ENCODE assay signal across 22 cellular contexts in genomic region chr10:111532139-111532538, GRCh38.
DNase-seq lines count a peak whose midpoint lies in the region; ATAC-seq, FAIRE-seq and TF ChIP-seq lines count a peak whose summit lies in the region.
"Had no signal": no experiment of that assay in that cellular context is flagged by ENCODE, and none has a peak within 500 bp of the region (broad histone marks: within the 10 kb centered on the region; RNA-seq: fewer than 3 reads in every experiment).

No MANE protein-coding gene starts in this region.

- H3K27ac ChIP-seq in right cardiac atrium (ENCODE audit: low read length) (no peak overlapping the region), GM23338 (ENCODE audit: low read depth) (no peak overlapping the region), K562 (ENCODE audit: extremely low read depth, low read depth, low read length) (no peak overlapping the region), mesendoderm (ENCODE audit: low read depth, low read length) (no peak overlapping the region)
- H3K27ac ChIP-seq: BLaER1, C4-2B, GM23248 had no signal

- POLR2A ChIA-PET in K562 (lab: Yijun Ruan, JAX), result no interaction called here

- H3K4me1 Mint-ChIP-seq in GM23338, result no peaks in the 10 kb centered on the region; the same call in 2 of the 3 replicates
- no peaks in the 10 kb centered on the region for H3K4me1 Mint-ChIP-seq in activated naive CD4-positive, alpha-beta T cell treated with anti-CD3 and anti-CD28 coated beads for 36 hours (ENCODE audit: low read depth)
- H3K4me1 Mint-ChIP-seq: B cell; CD4-positive, CD25-positive, alpha-beta regulatory T cell had no signal

- no peaks in the 10 kb centered on the region for H3K79me2 ChIP-seq in GM23338 (replicated peaks; ENCODE audit: insufficient read depth)
- no peaks in the 10 kb centered on the region for H3K79me2 ChIP-seq in K562 (ENCODE audit: control insufficient read depth, insufficient read depth, low read length)
- no peaks in the 10 kb centered on the region for H3K79me2 ChIP-seq in mesendoderm (ENCODE audit: control insufficient read depth, insufficient read depth, low read length)

- H3K4me3 Mint-ChIP-seq in GM23338, result no peak overlapping the region
- no peak overlapping the region for H3K4me3 Mint-ChIP-seq in activated naive CD4-positive, alpha-beta T cell treated with anti-CD3 and anti-CD28 coated beads for 36 hours
- H3K4me3 Mint-ChIP-seq: B cell; CD4-positive, CD25-positive, alpha-beta regulatory T cell; CD8-positive, alpha-beta T cell; HFFc6 had no signal

- in situ Hi-C loops in K562 (cut with MboI), result no loop called here

- 71% methylated on average over 3 of the region's 3 CpGs for WGBS in right cardiac atrium
- 7% methylated on average over 3 of the region's 3 CpGs for WGBS in K562 (ENCODE audit: insufficient coverage, low coverage, missing lambda C conversion rate)
- WGBS in mesendoderm (ENCODE audit: extremely low coverage, insufficient coverage, low lambda C conversion rate), result no CpG with 5 or more reads among the region's 3 CpGs

- H3K4ac ChIP-seq in mesendoderm (ENCODE audit: low read depth, low read length), result no peak overlapping the region

- H3K79me1 ChIP-seq in mesendoderm (ENCODE audit: low read length), result no peaks in the 10 kb centered on the region

- no peak overlapping the region for H3K18ac ChIP-seq in mesendoderm (ENCODE audit: low read length)

- H3K4me2 ChIP-seq in GM23338 (no peak overlapping the region), K562 (ENCODE audit: insufficient read depth, low read length) (no peak overlapping the region), mesendoderm (ENCODE audit: low read length) (no peak overlapping the region)
- H3K4me2 ChIP-seq: BLaER1 had no signal

- H4K8ac ChIP-seq in mesendoderm (ENCODE audit: low read depth, low read length), result no peak overlapping the region

- BruUV-seq in K562 (replicated peaks; lab: Mats Ljungman, UMichigan), result no TSS peak

- ATAC-seq in left ventricle myocardium superior (peak; percentile 30), right cardiac atrium (no peak), GM23338 (no peak), K562 (no peak)
- ATAC-seq: CD8-positive, alpha-beta T cell had no signal

- no peaks in the 10 kb centered on the region for H3K4me1 ChIP-seq in right cardiac atrium (ENCODE audit: control insufficient read depth, insufficient read depth, low read length)
- H3K4me1 ChIP-seq in GM23338 (ENCODE audit: insufficient read depth), result no peaks in the 10 kb centered on the region
- no peaks in the 10 kb centered on the region for H3K4me1 ChIP-seq in K562 (replicated peaks in 1 of 2; ENCODE audit: control insufficient read depth in 2 of 2, insufficient read depth in 2 of 2, low read length in 2 of 2)
- no peaks in the 10 kb centered on the region for H3K4me1 ChIP-seq in mesendoderm (ENCODE audit: control insufficient read depth, low read depth, low read length)
- H3K4me1 ChIP-seq: BLaER1, Caco-2, HAP-1 had no signal

- H3K4me3 ChIP-seq in right cardiac atrium (ENCODE audit: low read length) (no peak overlapping the region), GM23338 (no peak overlapping the region), K562 (no peak overlapping the region), mesendoderm (ENCODE audit: low read length) (no peak overlapping the region)
- H3K4me3 ChIP-seq: BLaER1, GM12878, GM23248, HAP-1 had no signal

- H3K9me1 ChIP-seq in K562 (ENCODE audit: control insufficient read depth, insufficient read depth, low read length), result no peaks in the 10 kb centered on the region

- H2BK120ac ChIP-seq in mesendoderm (ENCODE audit: low read depth, low read length), result no peak overlapping the region

- no peak overlapping the region for H4K5ac ChIP-seq in mesendoderm (ENCODE audit: low read length)

- intact Hi-C loops in left ventricle myocardium superior (cut with micrococcal nuclease) (no loop called here), right cardiac atrium (cut with DNase I) (no loop called here), K562 (cut with micrococcal nuclease) (no loop called here)
- intact Hi-C loops in activated naive CD4-positive, alpha-beta T cell treated with anti-CD3 and anti-CD28 coated beads for 36 hours (cut with micrococcal nuclease), result no loop called here

- H3K36me3 ChIP-seq in GM23338 (ENCODE audit: insufficient read depth), result no peaks in the 10 kb centered on the region
- H3K36me3 ChIP-seq in K562 (ENCODE audit: control insufficient read depth, insufficient read depth, low read length), result no peaks in the 10 kb centered on the region
- no peaks in the 10 kb centered on the region for H3K36me3 ChIP-seq in mesendoderm (ENCODE audit: control insufficient read depth, insufficient read depth, low read length)
- H3K36me3 ChIP-seq: BLaER1, HAP-1 had no signal

- DNase-seq in left ventricle myocardium superior (no peak), right cardiac atrium (no peak), GM23338 (ENCODE audit: low spot score) (peak; percentile 2), K562 (ENCODE audit: extremely low read depth in 1 of 4, low spot score in 3 of 4) (no peak), mesendoderm (peak; percentile 2), activated T-cell treated with anti-CD3 and anti-CD28 coated beads for 4 hours (no peak)
- DNase-seq in activated naive CD4-positive, alpha-beta T cell treated with anti-CD3 and anti-CD28 coated beads for 36 hours, result no peak
- DNase-seq: Caco-2; CD4-positive, CD25-positive, alpha-beta regulatory T cell; CD8-positive, alpha-beta T cell; DMS153; DND-41; GM23248; HFFc6 had no signal

- H2BK5ac ChIP-seq in mesendoderm (ENCODE audit: low read length), result no peak overlapping the region

- no peaks in the 10 kb centered on the region for H3K9me3 Mint-ChIP-seq in GM23338
- no peaks in the 10 kb centered on the region for H3K9me3 Mint-ChIP-seq in activated naive CD4-positive, alpha-beta T cell treated with anti-CD3 and anti-CD28 coated beads for 36 hours

- H3K36me3 Mint-ChIP-seq in GM23338 (ENCODE audit: low read depth), result no peaks in the 10 kb centered on the region
- H3K36me3 Mint-ChIP-seq in activated naive CD4-positive, alpha-beta T cell treated with anti-CD3 and anti-CD28 coated beads for 36 hours (ENCODE audit: low read depth), result no peaks in the 10 kb centered on the region
- H3K36me3 Mint-ChIP-seq: CD4-positive, CD25-positive, alpha-beta regulatory T cell; CD8-positive, alpha-beta T cell had no signal

- TF ChIP-seq CTCF in GM23338 (conservative IDR thresholded peaks at IDR 0.05; ENCODE audit: low read depth in 2 of 2) (no peak), K562 (IDR thresholded peaks at IDR 0.05 in 2 of 3, conservative IDR thresholded peaks at IDR 0.05 in 1 of 3; ENCODE audit: insufficient read depth in 2 of 3, low read depth in 1 of 3, low read length in 3 of 3) (no peak)

- no peak overlapping the region for H3K27ac Mint-ChIP-seq in GM23338
- H3K27ac Mint-ChIP-seq in activated naive CD4-positive, alpha-beta T cell treated with anti-CD3 and anti-CD28 coated beads for 36 hours, result no peak overlapping the region
- H3K27ac Mint-ChIP-seq: B cell; CD4-positive, CD25-positive, alpha-beta regulatory T cell; CD8-positive, alpha-beta T cell; HFFc6 had no signal

- no peaks in the 10 kb centered on the region for H3F3A ChIP-seq in GM23338 (replicated peaks; ENCODE audit: low read depth)

- H3K23ac ChIP-seq in mesendoderm (ENCODE audit: low read length), result no peak overlapping the region

- CTCF ChIA-PET in K562 (lab: Yijun Ruan, JAX; ENCODE audit: low intra/inter-chr PET ratio), result no interaction called here
- CTCF ChIA-PET in activated naive CD4-positive, alpha-beta T cell treated with anti-CD3 and anti-CD28 coated beads for 36 hours (lab: Charles Lee), result no interaction called here

- H3K56ac ChIP-seq in mesendoderm (ENCODE audit: low read length), result no peak overlapping the region

- no peak overlapping the region for H2BK15ac ChIP-seq in mesendoderm (replicated peaks; ENCODE audit: low read depth)

- TF ChIP-seq RAD21 in K562 (CRISPR knock-in tag; conservative IDR thresholded peaks at IDR 0.05 in 1 of 2, IDR thresholded peaks at IDR 0.05 in 1 of 2), result no peak

- H4K20me1 ChIP-seq in GM23338 (replicated peaks; ENCODE audit: insufficient read depth) (no peaks in the 10 kb centered on the region), K562 (replicated peaks; ENCODE audit: control insufficient read depth, insufficient read depth, low read length) (no peaks in the 10 kb centered on the region)
- H4K20me1 ChIP-seq: BLaER1 had no signal

- no peaks in the 10 kb centered on the region for H3K27me3 ChIP-seq in right cardiac atrium (ENCODE audit: control insufficient read depth, insufficient read depth)
- no peaks in the 10 kb centered on the region for H3K27me3 ChIP-seq in GM23338 (ENCODE audit: insufficient read depth)
- H3K27me3 ChIP-seq in K562 (ENCODE audit: control insufficient read depth in 2 of 2, insufficient read depth in 2 of 2, low read length in 2 of 2), result no peaks in the 10 kb centered on the region
- H3K27me3 ChIP-seq in mesendoderm (ENCODE audit: insufficient read depth, low read length, poor library complexity), result no peaks in the 10 kb centered on the region
- H3K27me3 ChIP-seq: BLaER1 had no signal

- no peak for FAIRE-seq in K562 (lab: Jason Lieb, UNC)
- FAIRE-seq: G401.6, GM12878, GM19239, H54 had no signal

- no peak for TF ChIP-seq EP300 in K562 (IDR thresholded peaks at IDR 0.05; ENCODE audit: low read length)

- no peak for TF ChIP-seq POLR2A in K562 (conservative IDR thresholded peaks at IDR 0.05)

- no peaks in the 10 kb centered on the region for H3K9me2 ChIP-seq in GM23338 (ENCODE audit: insufficient read depth)

- H3K9me3 ChIP-seq in right cardiac atrium (ENCODE audit: control insufficient read depth, low read length), result no peaks in the 10 kb centered on the region
- no peaks in the 10 kb centered on the region for H3K9me3 ChIP-seq in K562 (replicated peaks; ENCODE audit: control insufficient read depth, insufficient read depth, low read depth, low read length)
- H3K9me3 ChIP-seq: BLaER1, Caco-2, HAP-1 had no signal

- peaks cover 2% of the 10 kb centered on the region for H3K27me3 Mint-ChIP-seq in GM23338 (ENCODE audit: insufficient read depth, low read depth, poor library complexity)
- peaks cover 11% of the 10 kb centered on the region for H3K27me3 Mint-ChIP-seq in activated naive CD4-positive, alpha-beta T cell treated with anti-CD3 and anti-CD28 coated beads for 36 hours (ENCODE audit: low read depth)
- H3K27me3 Mint-ChIP-seq: CD4-positive, CD25-positive, alpha-beta regulatory T cell had no signal

- no peak overlapping the region for H3K9ac ChIP-seq in K562 (ENCODE audit: insufficient read depth in 1 of 2, low read depth in 2 of 2, low read length in 2 of 2)
- no peak overlapping the region for H3K9ac ChIP-seq in mesendoderm (ENCODE audit: low read length)
- H3K9ac ChIP-seq: BLaER1, GM23248 had no signal

- no peak overlapping the region for H2AFZ ChIP-seq in GM23338
- no peak overlapping the region for H2AFZ ChIP-seq in K562 (ENCODE audit: low read depth, low read length)
- H2AFZ ChIP-seq: GM23248 had no signal

- H2AK5ac ChIP-seq in mesendoderm (ENCODE audit: low read length), result no peak overlapping the region

TF ChIP-seq in GM23338, 12 proteins besides CTCF, POLR2A, EP300 and RAD21 (continues in another document):
- no peak for TF ChIP-seq NANOG (IDR thresholded peaks at IDR 0.05; ENCODE audit: borderline replicate concordance)
- TF ChIP-seq ZNF331 (CRISPR knock-in tag; IDR thresholded peaks at IDR 0.05; ENCODE audit: low read depth), result no peak

TF ChIP-seq in K562, 482 proteins besides CTCF, POLR2A, EP300 and RAD21 (continues in another document):
- no peak for TF ChIP-seq ZZZ3 (IDR thresholded peaks at IDR 0.05)

Comparison
In these comparisons a context has a peak if more than half of its experiments do, and no peak if none do; other contexts are left out.
1. DNase-seq: peak in GM23338 (single experiment) and mesendoderm (single experiment); none in left ventricle myocardium superior (single experiment), right cardiac atrium (0 of 3), K562 (0 of 4), activated naive CD4-positive, alpha-beta T cell treated with anti-CD3 and anti-CD28 coated beads for 36 hours (single experiment) and activated T-cell treated with anti-CD3 and anti-CD28 coated beads for 4 hours (single experiment).